In genomic region chr2:113248997-113249770, GRCh38 we compare ENCODE assay signal across 8 cellular contexts. TPM values are rescaled to one million over a fixed set of nuclear protein-coding genes. Genes with fewer than 3 reads are reported as not detected.
DNase-seq lines count a peak whose midpoint lies in the region; ATAC-seq and TF ChIP-seq lines count a peak whose summit lies in the region.

No MANE protein-coding gene starts in this region.

- CTCF ChIA-PET in OCI-LY7 (lab: Charles Lee; ENCODE audit: unreplicated experiment): interaction anchor here (1.0 kb wide), 2 partner anchors 89 to 111 kb away, joined by 3 to 4 read pairs; no protein-coding TSS in a partner anchor

- TF ChIP-seq POLR2A in esophagus squamous epithelium (IDR thresholded peaks at IDR 0.05): no peak

- ATAC-seq in natural killer cell (peak; percentile 76 to 80 (median 78)), GM18868 (IDR thresholded peaks at IDR 0.05; ENCODE audit: unreplicated experiment) (no peak)
- ATAC-seq in stimulated activated naive B cell treated with anti-CD40 and anti-IgM and Interleukin-4, amounts not matched to agents 10 μg/mL and 1 μg/mL and 100 μg/mL, for 72 hours (replicated peaks): peak; percentile 83 to 91

- H3K4me3 Mint-ChIP-seq in natural killer cell: no peak overlapping the region
- H3K4me3 Mint-ChIP-seq in stimulated activated naive B cell treated with anti-CD40 and anti-IgM and Interleukin-4, amounts not matched to agents 10 μg/mL and 1 μg/mL and 100 μg/mL, for 72 hours: no peak overlapping the region

- no peak overlapping the region for H3K4me2 ChIP-seq in OCI-LY7 (ENCODE audit: low read length)

- peaks cover 42 to 47% of the 10 kb centered on the region in 2 donors for H3K4me1 Mint-ChIP-seq in natural killer cell
- peaks cover 16 to 21% of the 10 kb centered on the region in 2 donors for H3K4me1 Mint-ChIP-seq in stimulated activated naive B cell treated with anti-CD40 and anti-IgM and Interleukin-4, amounts not matched to agents 10 μg/mL and 1 μg/mL and 100 μg/mL, for 72 hours

- peak overlapping the region; percentile 84 to 87 for H3K27ac Mint-ChIP-seq in natural killer cell
- no peak overlapping the region for H3K27ac Mint-ChIP-seq in stimulated activated naive B cell treated with anti-CD40 and anti-IgM and Interleukin-4, amounts not matched to agents 10 μg/mL and 1 μg/mL and 100 μg/mL, for 72 hours

- H3K4me1 ChIP-seq in OCI-LY7 (ENCODE audit: insufficient read depth, low read length, poor library complexity, severe bottlenecking) (no peaks in the 10 kb centered on the region), esophagus squamous epithelium (peaks cover 0 to 17% (median 0%) of the 10 kb centered on the region in 3 donors)

- TF ChIP-seq CTCF in GM12874 (IDR thresholded peaks at IDR 0.05; ENCODE audit: insufficient read depth, low read depth, low read length) (peak; percentile 95), OCI-LY7 (conservative IDR thresholded peaks at IDR 0.05; ENCODE audit: low read length) (peak; percentile 95), esophagus squamous epithelium (IDR thresholded peaks at IDR 0.05) (peak; percentile 77 to 94 (median 92)), natural killer cell (IDR thresholded peaks at IDR 0.05) (peak; percentile 94)

- intact Hi-C loops in OCI-LY7 (cut with micrococcal nuclease; ENCODE audit: unreplicated experiment) (loop anchor here (2.0 to 5.0 kb wide), 2 partner anchors 123 to 142 kb away; no protein-coding TSS in a partner anchor), esophagus squamous epithelium (cut with DNase I) (loop anchor here (5.0 kb wide), 1 partner anchor 123 kb away; no protein-coding TSS in a partner anchor), natural killer cell (cut with micrococcal nuclease) (loop anchor here (1.0 to 5.0 kb wide), 2 partner anchors 121 to 143 kb away; no protein-coding TSS in a partner anchor)

- H2AFZ ChIP-seq in OCI-LY7 (ENCODE audit: low read length): no peak overlapping the region

- H3K9me3 ChIP-seq in OCI-LY7 (ENCODE audit: low read length) (no peaks in the 10 kb centered on the region), esophagus squamous epithelium (no peaks in the 10 kb centered on the region)

- H3K27me3 Mint-ChIP-seq in natural killer cell (ENCODE audit: low read depth in 2 of 2): no peaks in the 10 kb centered on the region
- no peaks in the 10 kb centered on the region for H3K27me3 Mint-ChIP-seq in stimulated activated naive B cell treated with anti-CD40 and anti-IgM and Interleukin-4, amounts not matched to agents 10 μg/mL and 1 μg/mL and 100 μg/mL, for 72 hours

- H3K27ac ChIP-seq in OCI-LY7 (ENCODE audit: low read depth, low read length, poor library complexity, severe bottlenecking): no peak overlapping the region
- no peak overlapping the region for H3K27ac ChIP-seq in esophagus squamous epithelium

- BruUV-seq in OCI-LY7 (replicated peaks; lab: Mats Ljungman, UMichigan): no TSS peak

- H3K36me3 ChIP-seq in OCI-LY7 (ENCODE audit: insufficient read depth, low read length) (no peaks in the 10 kb centered on the region), esophagus squamous epithelium (no peaks in the 10 kb centered on the region)

- no peaks in the 10 kb centered on the region for H3K27me3 ChIP-seq in esophagus squamous epithelium

- no peak overlapping the region for H3K4me3 ChIP-seq in OCI-LY7 (ENCODE audit: low read depth, low read length, poor library complexity, severe bottlenecking)
- H3K4me3 ChIP-seq in esophagus squamous epithelium: no peak overlapping the region

- 31 to 42% methylated on average over 7 to 10 of the region's 10 CpGs for WGBS in esophagus squamous epithelium, 2 donors

- H4K20me1 ChIP-seq in OCI-LY7 (ENCODE audit: insufficient read depth, low read length): no peaks in the 10 kb centered on the region

- H3K36me3 Mint-ChIP-seq in natural killer cell: no peaks in the 10 kb centered on the region
- H3K36me3 Mint-ChIP-seq in stimulated activated naive B cell treated with anti-CD40 and anti-IgM and Interleukin-4, amounts not matched to agents 10 μg/mL and 1 μg/mL and 100 μg/mL, for 72 hours: peaks cover 0 to 5% of the 10 kb centered on the region in 2 donors

- no peaks in the 10 kb centered on the region for H3K9me3 Mint-ChIP-seq in natural killer cell
- H3K9me3 Mint-ChIP-seq in stimulated activated naive B cell treated with anti-CD40 and anti-IgM and Interleukin-4, amounts not matched to agents 10 μg/mL and 1 μg/mL and 100 μg/mL, for 72 hours: no peaks in the 10 kb centered on the region

- H3K9me2 ChIP-seq in OCI-LY7 (ENCODE audit: insufficient read depth, low read length): no peaks in the 10 kb centered on the region

- no peaks in the 10 kb centered on the region for H3K79me2 ChIP-seq in OCI-LY7 (ENCODE audit: insufficient read depth, low read depth, low read length)

- DNase-seq in HS-27A (ENCODE audit: low read depth) (peak; percentile 89), OCI-LY7 (ENCODE audit: low spot score) (peak; percentile 65), esophagus squamous epithelium (lab: John Stamatoyannopoulos, UW) (no peak), natural killer cell (peak; percentile 69)
- peak; percentile 76 for DNase-seq in activated T-cell treated with anti-CD3 and anti-CD28 coated beads, Interleukin-2, amount 50 U/mL, for 1 hour
- peak; percentile 45 for DNase-seq in stimulated activated naive B cell treated with anti-CD40 and anti-IgM and Interleukin-4, amounts not matched to agents 10 μg/mL and 1 μg/mL and 100 μg/mL, for 72 hours

- POLR2A ChIA-PET in OCI-LY7 (lab: Charles Lee): interaction anchor here (0.7 kb wide), 1 partner anchor 10 kb away, joined by 3 read pairs; no protein-coding TSS in a partner anchor

RNA-seq across cellular contexts. Expression of gene PAX8, which starts 29.5 kb away (rescaled TPM):
- total RNA-seq in OCI-LY7 (2014; rRNA removed; shearing (Covaris generic)): 0.90 and 2.6 TPM in 2 replicates
- total RNA-seq in OCI-LY7 (2022) (1.6 and 3.6 TPM in 2 replicates), esophagus squamous epithelium (1 to 10 TPM in 3 of 4 donors, under 1 TPM in 1; 0.32 to 7.6 (median 2.7) TPM), natural killer cell (1 to 10 TPM in 1 of 3 donors, under 1 TPM in 2; 0.57 to 1.2 (median 0.65) TPM)
